In genomic region chr5:56638061-56638621, GRCh38 we compare ENCODE assay signal across 10 cellular contexts.
DNase-seq lines count a peak whose midpoint lies in the region; ATAC-seq, FAIRE-seq and TF ChIP-seq lines count a peak whose summit lies in the region.
"Had no signal": no experiment of that assay in that cellular context is flagged by ENCODE, and none has a peak within 500 bp of the region (broad histone marks: within the 10 kb centered on the region; RNA-seq: fewer than 3 reads in every experiment).

No MANE protein-coding gene starts in this region.

- H3K27me3 Mint-ChIP-seq in stimulated activated memory B cell treated with anti-CD40 and anti-IgM and Interleukin-4, amounts not matched to agents 10 μg/mL and 1 μg/mL and 100 μg/mL, for 72 hours, result no peaks in the 10 kb centered on the region
- H3K27me3 Mint-ChIP-seq in osteocyte (ENCODE audit: unreplicated experiment), result no peaks in the 10 kb centered on the region

- POLR2A ChIA-PET in GM10248 (lab: Yijun Ruan, JAX), result no interaction called here

- no peaks in the 10 kb centered on the region for H3K36me3 ChIP-seq in esophagus (ENCODE audit: control insufficient read depth in 2 of 2, insufficient read depth in 2 of 2, low read length in 1 of 2)

- H3K4me1 Mint-ChIP-seq in stimulated activated memory B cell treated with anti-CD40 and anti-IgM and Interleukin-4, amounts not matched to agents 10 μg/mL and 1 μg/mL and 100 μg/mL, for 72 hours, result peaks cover 44% of the 10 kb centered on the region
- peaks cover 26% of the 10 kb centered on the region for H3K4me1 Mint-ChIP-seq in osteocyte (ENCODE audit: unreplicated experiment)

- H3K4me3 ChIP-seq in esophagus (ENCODE audit: low read depth in 1 of 2, low read length in 2 of 2), result no peak overlapping the region

- H3K4me1 ChIP-seq in esophagus (ENCODE audit: control insufficient read depth in 2 of 2, insufficient read depth in 2 of 2, low read length in 1 of 2), result peaks cover 2 to 3% of the 10 kb centered on the region in 2 donors

- H3K27ac Mint-ChIP-seq in stimulated activated memory B cell treated with anti-CD40 and anti-IgM and Interleukin-4, amounts not matched to agents 10 μg/mL and 1 μg/mL and 100 μg/mL, for 72 hours, result peak overlapping the region; percentile 71
- no peak overlapping the region for H3K27ac Mint-ChIP-seq in osteocyte (ENCODE audit: unreplicated experiment)

- H3K9me3 Mint-ChIP-seq in stimulated activated memory B cell treated with anti-CD40 and anti-IgM and Interleukin-4, amounts not matched to agents 10 μg/mL and 1 μg/mL and 100 μg/mL, for 72 hours, result no peaks in the 10 kb centered on the region
- peaks cover 1% of the 10 kb centered on the region for H3K9me3 Mint-ChIP-seq in osteocyte (ENCODE audit: unreplicated experiment)
- H3K9me3 Mint-ChIP-seq: activated naive CD4-positive, alpha-beta T cell treated with anti-CD3 and anti-CD28 coated beads, Interleukin-2, amount 50 U/mL, for 72 hours had no signal

- no peak for DNase-seq in HTR-8/SVneo (ENCODE audit: insufficient read length, low spot score)
- peak; percentile 85 for DNase-seq in NCI-H345 (lab: John Stamatoyannopoulos, UW)
- no peak for DNase-seq in NK-92 (lab: John Stamatoyannopoulos, UW; ENCODE audit: unreplicated experiment)
- no peak for DNase-seq in NCI-H526 treated with DMSO at 0.1 percent for 48 hours (lab: John Stamatoyannopoulos, UW)
- DNase-seq in GM10248 (ENCODE audit: extremely low spot score), result no peak
- no peak for DNase-seq in osteocyte (ENCODE audit: extremely low spot score, unreplicated experiment)
- DNase-seq: posterior cingulate gyrus had no signal

- H3K27ac ChIP-seq in esophagus (ENCODE audit: low read depth in 2 of 2, low read length in 1 of 2), result peak overlapping the region; percentile 58 to 61

- no peak overlapping the region for H3K4me3 Mint-ChIP-seq in stimulated activated memory B cell treated with anti-CD40 and anti-IgM and Interleukin-4, amounts not matched to agents 10 μg/mL and 1 μg/mL and 100 μg/mL, for 72 hours
- no peak overlapping the region for H3K4me3 Mint-ChIP-seq in osteocyte (ENCODE audit: unreplicated experiment)

- ATAC-seq in stimulated activated memory B cell treated with anti-CD40 and anti-IgM and Interleukin-4, amounts not matched to agents 10 μg/mL and 1 μg/mL and 100 μg/mL, for 72 hours, result no peak

- H3K36me3 Mint-ChIP-seq in stimulated activated memory B cell treated with anti-CD40 and anti-IgM and Interleukin-4, amounts not matched to agents 10 μg/mL and 1 μg/mL and 100 μg/mL, for 72 hours, result no peaks in the 10 kb centered on the region
- no peaks in the 10 kb centered on the region for H3K36me3 Mint-ChIP-seq in osteocyte (ENCODE audit: unreplicated experiment)
- H3K36me3 Mint-ChIP-seq: activated naive CD4-positive, alpha-beta T cell treated with anti-CD3 and anti-CD28 coated beads, Interleukin-2, amount 50 U/mL, for 72 hours had no signal

- FAIRE-seq in HTR-8/SVneo (lab: Jason Lieb, UNC), result peak; percentile 20

- CTCF ChIA-PET in GM10248 (lab: Yijun Ruan, JAX), result no interaction called here

- no peaks in the 10 kb centered on the region for H3K27me3 ChIP-seq in esophagus (ENCODE audit: control insufficient read depth in 1 of 2, insufficient read depth in 2 of 2, low read length in 2 of 2)

- 38 to 46% methylated on average over 2 of the region's 2 CpGs for WGBS in esophagus, 2 donors

- no peak for TF ChIP-seq CTCF in GM10248 (IDR thresholded peaks at IDR 0.05; ENCODE audit: control extremely low read depth, extremely low read depth, low read depth, missing control alignments)
- TF ChIP-seq CTCF in osteocyte (IDR thresholded peaks at IDR 0.05), result no peak

- H3K9me3 ChIP-seq in esophagus (ENCODE audit: control insufficient read depth in 2 of 2, insufficient read depth in 1 of 2, low read depth in 1 of 2, low read length in 1 of 2), result no peaks in the 10 kb centered on the region
